In genomic region chr2:236954641-236955040, GRCh38 we compare ENCODE assay signal across 20 cellular contexts.
DNase-seq lines count a peak whose midpoint lies in the region; ATAC-seq and TF ChIP-seq lines count a peak whose summit lies in the region.
"Had no signal": no experiment of that assay in that cellular context is flagged by ENCODE, and none has a peak within 500 bp of the region (broad histone marks: within the 10 kb centered on the region; RNA-seq: fewer than 3 reads in every experiment).

No MANE protein-coding gene starts in this region.

- peaks cover 5% of the 10 kb centered on the region for H3K27me3 Mint-ChIP-seq in activated naive CD8-positive, alpha-beta T cell
- H3K27me3 Mint-ChIP-seq in activated naive CD8-positive, alpha-beta T cell treated with anti-CD3 and anti-CD28 coated beads, Interleukin-2, amount 50 U/mL, for 24 hours, result peaks cover 4% of the 10 kb centered on the region
- peaks cover 15% of the 10 kb centered on the region for H3K27me3 Mint-ChIP-seq in endodermal cell (ENCODE audit: insufficient read depth)

- H3K27ac ChIP-seq in endodermal cell (ENCODE audit: low read depth, low read length), result no peak overlapping the region
- H3K27ac ChIP-seq: BLaER1, GM23248 had no signal

- no peak for TF ChIP-seq CTCF in endodermal cell (conservative IDR thresholded peaks at IDR 0.05)

- 98% methylated on average over 3 of the region's 3 CpGs; no CpG with 5 or more reads in 1 of the 2 experiments for WGBS in endodermal cell (ENCODE audit: insufficient coverage in 1 of 2, insufficient read length in 1 of 2), 2 experiments

- peaks cover 6% of the 10 kb centered on the region for H3K4me1 ChIP-seq in endodermal cell (ENCODE audit: control insufficient read depth, insufficient read depth, low read length)
- H3K4me1 ChIP-seq: HAP-1 had no signal

- H3K9me3 Mint-ChIP-seq in activated naive CD8-positive, alpha-beta T cell (ENCODE audit: low read depth), result peaks cover 17% of the 10 kb centered on the region
- peaks cover 15% of the 10 kb centered on the region for H3K9me3 Mint-ChIP-seq in activated naive CD8-positive, alpha-beta T cell treated with anti-CD3 and anti-CD28 coated beads, Interleukin-2, amount 50 U/mL, for 24 hours
- peaks cover 21% of the 10 kb centered on the region for H3K9me3 Mint-ChIP-seq in endodermal cell

- DNase-seq in activated naive CD8-positive, alpha-beta T cell treated with anti-CD3 and anti-CD28 coated beads, Interleukin-2, amount 50 U/mL, for 24 hours, result no peak
- DNase-seq in endodermal cell, result peak; percentile 6
- DNase-seq in mesenteric fat pad (ENCODE audit: low spot score), result peak; percentile 53
- peak; percentile 12 for DNase-seq in stimulated activated CD8-positive, alpha-beta memory T cell treated with anti-CD3 and anti-CD28 coated beads, Interleukin-4, amount 100 ng/mL, for 48 hours
- DNase-seq in NK-92 (lab: John Stamatoyannopoulos, UW; ENCODE audit: unreplicated experiment), result no peak
- DNase-seq in occipital lobe (lab: John Stamatoyannopoulos, UW), result no peak
- DNase-seq: 8988T; CD4-positive, alpha-beta memory T cell; DMS 273 treated with DMSO at 0.1 percent for 48 hours; DMS53; DND-41; EL; GM23248 had no signal

- H3K9ac ChIP-seq in endodermal cell (ENCODE audit: extremely low read depth, low read length, poor library complexity, severe bottlenecking), result no peak overlapping the region
- H3K9ac ChIP-seq: BLaER1, GM23248 had no signal

- no peaks in the 10 kb centered on the region for H3K36me3 ChIP-seq in endodermal cell (ENCODE audit: control insufficient read depth, insufficient read depth, low read length)
- H3K36me3 ChIP-seq: HAP-1 had no signal

- peak overlapping the region; percentile 1 for H3K27ac Mint-ChIP-seq in activated naive CD8-positive, alpha-beta T cell
- H3K27ac Mint-ChIP-seq in activated naive CD8-positive, alpha-beta T cell treated with anti-CD3 and anti-CD28 coated beads, Interleukin-2, amount 50 U/mL, for 24 hours, result no peak overlapping the region
- H3K27ac Mint-ChIP-seq in endodermal cell, result no peak overlapping the region
- H3K27ac Mint-ChIP-seq: CD14-positive monocyte had no signal

- H3K9me3 ChIP-seq in endodermal cell (ENCODE audit: control insufficient read depth, low read length), result peaks cover 36% of the 10 kb centered on the region
- H3K9me3 ChIP-seq: HAP-1 had no signal

- H3K4me3 ChIP-seq in endodermal cell (ENCODE audit: low read length), result peak overlapping the region; percentile 30
- H3K4me3 ChIP-seq: BLaER1, GM12878, GM23248, HAP-1 had no signal

- H3K36me3 Mint-ChIP-seq in activated naive CD8-positive, alpha-beta T cell, result no peaks in the 10 kb centered on the region
- H3K36me3 Mint-ChIP-seq in activated naive CD8-positive, alpha-beta T cell treated with anti-CD3 and anti-CD28 coated beads, Interleukin-2, amount 50 U/mL, for 24 hours (ENCODE audit: low read depth), result no peaks in the 10 kb centered on the region
- H3K36me3 Mint-ChIP-seq in endodermal cell (ENCODE audit: low read depth), result peaks cover 8% of the 10 kb centered on the region
- H3K36me3 Mint-ChIP-seq: CD4-positive, alpha-beta memory T cell had no signal

- no peaks in the 10 kb centered on the region for H3K27me3 ChIP-seq in endodermal cell (ENCODE audit: control insufficient read depth, insufficient read depth, low read length, poor library complexity, severe bottlenecking)
- H3K27me3 ChIP-seq: BLaER1 had no signal

- H3K4me3 Mint-ChIP-seq in activated naive CD8-positive, alpha-beta T cell, result no peak overlapping the region
- no peak overlapping the region for H3K4me3 Mint-ChIP-seq in activated naive CD8-positive, alpha-beta T cell treated with anti-CD3 and anti-CD28 coated beads, Interleukin-2, amount 50 U/mL, for 24 hours
- no peak overlapping the region for H3K4me3 Mint-ChIP-seq in endodermal cell
- H3K4me3 Mint-ChIP-seq: CD14-positive monocyte; CD4-positive, alpha-beta memory T cell had no signal

- H3K4me1 Mint-ChIP-seq in activated naive CD8-positive, alpha-beta T cell (ENCODE audit: low read depth), result peaks cover 6% of the 10 kb centered on the region
- peaks cover 6% of the 10 kb centered on the region for H3K4me1 Mint-ChIP-seq in activated naive CD8-positive, alpha-beta T cell treated with anti-CD3 and anti-CD28 coated beads, Interleukin-2, amount 50 U/mL, for 24 hours
- peaks cover 31% of the 10 kb centered on the region for H3K4me1 Mint-ChIP-seq in endodermal cell

- ATAC-seq in activated naive CD8-positive, alpha-beta T cell treated with anti-CD3 and anti-CD28 coated beads, Interleukin-2, amount 50 U/mL, for 24 hours, result no peak
- ATAC-seq in GM19328 (IDR thresholded peaks at IDR 0.05; ENCODE audit: unreplicated experiment), result no peak
- ATAC-seq: GM12878, HepG2 had no signal

Comparison
In these comparisons a context has a peak if more than half of its experiments do, and no peak if none do; other contexts are left out.
1. DNase-seq: peak in endodermal cell (single experiment), mesenteric fat pad (single experiment) and stimulated activated CD8-positive, alpha-beta memory T cell treated with anti-CD3 and anti-CD28 coated beads, Interleukin-4, amount 100 ng/mL, for 48 hours (single experiment); none in activated naive CD8-positive, alpha-beta T cell treated with anti-CD3 and anti-CD28 coated beads, Interleukin-2, amount 50 U/mL, for 24 hours (single experiment), NK-92 (single experiment) and occipital lobe (single experiment).